Comparison of ENCODE assay signal across 18 cellular contexts in genomic region chr4:136319789-136320470, GRCh38.
DNase-seq lines count a peak whose midpoint lies in the region; ATAC-seq and TF ChIP-seq lines count a peak whose summit lies in the region.
"Had no signal": no experiment of that assay in that cellular context is flagged by ENCODE, and none has a peak within 500 bp of the region (broad histone marks: within the 10 kb centered on the region; RNA-seq: fewer than 3 reads in every experiment).

No MANE protein-coding gene starts in this region.

- H3K4me3 ChIP-seq in RWPE2 (ENCODE audit: severe bottlenecking) (no peak overlapping the region), fibroblast of pulmonary artery (replicated peaks; ENCODE audit: low read depth, low read length) (no peak overlapping the region), smooth muscle cell (no peak overlapping the region)
- H3K4me3 ChIP-seq: heart left ventricle, thyroid gland had no signal

- peaks cover 15% of the 10 kb centered on the region for H3K4me1 ChIP-seq in RWPE2 (ENCODE audit: insufficient read depth, poor library complexity, severe bottlenecking)
- H3K4me1 ChIP-seq in smooth muscle cell (ENCODE audit: low read depth), result no peaks in the 10 kb centered on the region
- H3K4me1 ChIP-seq: heart left ventricle, thyroid gland had no signal

- H3K36me3 Mint-ChIP-seq in T-cell, result no peaks in the 10 kb centered on the region
- H3K36me3 Mint-ChIP-seq: activated CD8-positive, alpha-beta memory T cell treated with anti-CD3 and anti-CD28 coated beads, Interleukin-2, amount 10 ng/mL, durations not matched to agents 7 days and 5 days; activated naive CD4-positive, alpha-beta T cell treated with anti-CD3 and anti-CD28 coated beads, Interleukin-2, amount 10 ng/mL, durations not matched to agents 7 days and 5 days; CD4-positive, CD25-positive, alpha-beta regulatory T cell; naive thymus-derived CD8-positive, alpha-beta T cell had no signal

- H3K4me3 Mint-ChIP-seq in T-cell, result no peak overlapping the region
- H3K4me3 Mint-ChIP-seq: activated CD8-positive, alpha-beta memory T cell treated with anti-CD3 and anti-CD28 coated beads, Interleukin-2, amount 10 ng/mL, durations not matched to agents 7 days and 5 days; activated naive CD4-positive, alpha-beta T cell treated with anti-CD3 and anti-CD28 coated beads, Interleukin-2, amount 10 ng/mL, durations not matched to agents 7 days and 5 days; CD4-positive, CD25-positive, alpha-beta regulatory T cell had no signal

- H3K9ac ChIP-seq in smooth muscle cell (ENCODE audit: low read depth), result no peak overlapping the region

- CTCF ChIA-PET in T-cell (lab: Charles Lee), result no interaction called here

- H3K4me1 Mint-ChIP-seq in T-cell, result no peaks in the 10 kb centered on the region
- H3K4me1 Mint-ChIP-seq: activated CD8-positive, alpha-beta memory T cell treated with anti-CD3 and anti-CD28 coated beads, Interleukin-2, amount 10 ng/mL, durations not matched to agents 7 days and 5 days; activated naive CD4-positive, alpha-beta T cell treated with anti-CD3 and anti-CD28 coated beads, Interleukin-2, amount 10 ng/mL, durations not matched to agents 7 days and 5 days; CD4-positive, CD25-positive, alpha-beta regulatory T cell; naive thymus-derived CD8-positive, alpha-beta T cell had no signal

- no peak for TF ChIP-seq CTCF in RWPE2 (IDR thresholded peaks at IDR 0.05; ENCODE audit: poor library complexity, severe bottlenecking)
- TF ChIP-seq CTCF in fibroblast of pulmonary artery (IDR thresholded peaks at IDR 0.05; ENCODE audit: low read length, missing control alignments), result no peak
- TF ChIP-seq CTCF in smooth muscle cell (IDR thresholded peaks at IDR 0.05; ENCODE audit: borderline replicate concordance, insufficient read depth, poor library complexity, severe bottlenecking), result no peak

- H3K27me3 Mint-ChIP-seq in T-cell, result no peaks in the 10 kb centered on the region
- H3K27me3 Mint-ChIP-seq: activated CD8-positive, alpha-beta memory T cell treated with anti-CD3 and anti-CD28 coated beads, Interleukin-2, amount 10 ng/mL, durations not matched to agents 7 days and 5 days; activated naive CD4-positive, alpha-beta T cell treated with anti-CD3 and anti-CD28 coated beads, Interleukin-2, amount 10 ng/mL, durations not matched to agents 7 days and 5 days; CD4-positive, CD25-positive, alpha-beta regulatory T cell; naive thymus-derived CD8-positive, alpha-beta T cell had no signal

- H3F3A ChIP-seq in smooth muscle cell (ENCODE audit: low read depth), result no peaks in the 10 kb centered on the region

- ATAC-seq in RWPE2 (ENCODE audit: low read depth) (peak; percentile 100), T-cell (replicated peaks in 1 of 4) (no peak)
- ATAC-seq: activated CD8-positive, alpha-beta memory T cell treated with anti-CD3 and anti-CD28 coated beads, Interleukin-2, amount 10 ng/mL, durations not matched to agents 7 days and 5 days; heart left ventricle; naive thymus-derived CD8-positive, alpha-beta T cell had no signal

- H3K27ac ChIP-seq in RWPE2 (ENCODE audit: poor library complexity, severe bottlenecking), result peak overlapping the region; percentile 83
- peak overlapping the region; percentile 62 for H3K27ac ChIP-seq in smooth muscle cell (ENCODE audit: low read depth)
- H3K27ac ChIP-seq: heart left ventricle, thyroid gland had no signal

- peaks cover 0 to 14% (median 8%) of the 10 kb centered on the region in 3 donors for H3K9me3 Mint-ChIP-seq in T-cell
- H3K9me3 Mint-ChIP-seq: activated naive CD4-positive, alpha-beta T cell treated with anti-CD3 and anti-CD28 coated beads, Interleukin-2, amount 10 ng/mL, durations not matched to agents 7 days and 5 days had no signal

- no peak overlapping the region for H3K4me2 ChIP-seq in smooth muscle cell

- H4K20me1 ChIP-seq in smooth muscle cell (ENCODE audit: low read depth), result no peaks in the 10 kb centered on the region

- H2AFZ ChIP-seq in smooth muscle cell (ENCODE audit: low read depth), result no peak overlapping the region

- H3K27me3 ChIP-seq in RWPE2 (ENCODE audit: insufficient read depth, poor library complexity, severe bottlenecking) (no peaks in the 10 kb centered on the region), smooth muscle cell (ENCODE audit: low read depth) (no peaks in the 10 kb centered on the region)
- H3K27me3 ChIP-seq: heart left ventricle, thyroid gland had no signal

- H3K9me3 ChIP-seq in RWPE2 (ENCODE audit: severe bottlenecking) (no peaks in the 10 kb centered on the region), smooth muscle cell (replicated peaks; ENCODE audit: low read depth) (no peaks in the 10 kb centered on the region)
- H3K9me3 ChIP-seq: heart left ventricle, thyroid gland had no signal

- WGBS in smooth muscle cell (ENCODE audit: low lambda C conversion rate), result 86% methylated on average over 4 of the region's 4 CpGs

- H3K79me2 ChIP-seq in smooth muscle cell (ENCODE audit: low read depth), result no peaks in the 10 kb centered on the region

- DNase-seq in HS-5 (ENCODE audit: low read depth) (peak; percentile 53), RWPE2 (ENCODE audit: low spot score) (no peak), fibroblast of pulmonary artery (ENCODE audit: low read depth) (peak; percentile 10), smooth muscle cell (lab: John Stamatoyannopoulos, UW; ENCODE audit: unreplicated experiment) (no peak), activated gamma-delta T cell treated with Interleukin-2 at 50 U/mL for 16 hours (no peak), GF-D8 (lab: John Stamatoyannopoulos, UW) (no peak), T-cell (no peak)
- DNase-seq: activated CD8-positive, alpha-beta memory T cell treated with anti-CD3 and anti-CD28 coated beads, Interleukin-2, amount 10 ng/mL, durations not matched to agents 7 days and 5 days; activated naive CD4-positive, alpha-beta T cell treated with anti-CD3 and anti-CD28 coated beads, Interleukin-2, amount 10 ng/mL, durations not matched to agents 7 days and 5 days; CD4-positive, CD25-positive, alpha-beta regulatory T cell; central memory CD4-positive, alpha-beta T cell; heart left ventricle; naive thymus-derived CD8-positive, alpha-beta T cell; NCI-H1105 treated with DMSO at 0.1 percent for 48 hours; NCI-H2227 treated with DMSO at 0.1 percent for 48 hours; retina; stimulated activated CD4-positive, alpha-beta T cell treated with anti-CD3 and anti-CD28 coated beads, Interleukin-2, amount 100 ng/mL, for 48 hours; thyroid gland had no signal

- POLR2A ChIA-PET in T-cell (lab: Charles Lee), result no interaction called here

- H3K36me3 ChIP-seq in RWPE2 (ENCODE audit: low read depth), result no peaks in the 10 kb centered on the region
- no peaks in the 10 kb centered on the region for H3K36me3 ChIP-seq in smooth muscle cell (ENCODE audit: low read depth)
- H3K36me3 ChIP-seq: heart left ventricle, thyroid gland had no signal

- no peak overlapping the region for H3K27ac Mint-ChIP-seq in T-cell
- H3K27ac Mint-ChIP-seq: activated CD8-positive, alpha-beta memory T cell treated with anti-CD3 and anti-CD28 coated beads, Interleukin-2, amount 10 ng/mL, durations not matched to agents 7 days and 5 days; activated naive CD4-positive, alpha-beta T cell treated with anti-CD3 and anti-CD28 coated beads, Interleukin-2, amount 10 ng/mL, durations not matched to agents 7 days and 5 days; CD4-positive, CD25-positive, alpha-beta regulatory T cell; naive thymus-derived CD8-positive, alpha-beta T cell had no signal

Comparison
In these comparisons a context has a peak if more than half of its experiments do, and no peak if none do; other contexts are left out.
1. DNase-seq: peak in HS-5 (single experiment) and fibroblast of pulmonary artery (single experiment); none in RWPE2 (single experiment), smooth muscle cell (single experiment), activated gamma-delta T cell treated with Interleukin-2 at 50 U/mL for 16 hours (single experiment), GF-D8 (single experiment) and T-cell (0 of 34).